ENCODE assay signal across 1 cellular context in the genomic region with DNA sequence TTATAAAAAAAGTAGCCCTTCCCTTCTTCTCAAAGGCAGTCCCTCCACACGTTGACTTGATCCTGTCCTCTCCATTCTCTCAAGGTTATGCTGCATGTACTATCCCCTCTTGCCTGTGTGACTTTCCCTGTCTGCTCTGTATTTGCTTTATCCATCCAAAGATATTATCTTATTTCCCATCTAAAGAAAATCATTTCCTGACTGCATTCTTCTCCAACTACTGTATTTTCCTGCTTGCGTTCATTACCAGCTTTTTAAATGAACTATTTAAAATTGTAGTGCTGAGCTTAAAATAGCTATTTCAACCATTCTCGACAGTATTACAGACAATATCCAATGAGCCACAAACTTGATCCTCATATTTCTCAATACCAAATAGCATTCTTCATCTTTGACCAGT.
TF ChIP-seq lines count a peak whose summit lies in the region.

No MANE protein-coding gene starts in this region.

TF ChIP-seq in GM23338, 12 proteins besides CTCF, POLR2A, EP300 and RAD21 (continued from another document):
- no peak for TF ChIP-seq ZNF331 (CRISPR knock-in tag; IDR thresholded peaks at IDR 0.05; ENCODE audit: low read depth)
- TF ChIP-seq, protein P1, sequence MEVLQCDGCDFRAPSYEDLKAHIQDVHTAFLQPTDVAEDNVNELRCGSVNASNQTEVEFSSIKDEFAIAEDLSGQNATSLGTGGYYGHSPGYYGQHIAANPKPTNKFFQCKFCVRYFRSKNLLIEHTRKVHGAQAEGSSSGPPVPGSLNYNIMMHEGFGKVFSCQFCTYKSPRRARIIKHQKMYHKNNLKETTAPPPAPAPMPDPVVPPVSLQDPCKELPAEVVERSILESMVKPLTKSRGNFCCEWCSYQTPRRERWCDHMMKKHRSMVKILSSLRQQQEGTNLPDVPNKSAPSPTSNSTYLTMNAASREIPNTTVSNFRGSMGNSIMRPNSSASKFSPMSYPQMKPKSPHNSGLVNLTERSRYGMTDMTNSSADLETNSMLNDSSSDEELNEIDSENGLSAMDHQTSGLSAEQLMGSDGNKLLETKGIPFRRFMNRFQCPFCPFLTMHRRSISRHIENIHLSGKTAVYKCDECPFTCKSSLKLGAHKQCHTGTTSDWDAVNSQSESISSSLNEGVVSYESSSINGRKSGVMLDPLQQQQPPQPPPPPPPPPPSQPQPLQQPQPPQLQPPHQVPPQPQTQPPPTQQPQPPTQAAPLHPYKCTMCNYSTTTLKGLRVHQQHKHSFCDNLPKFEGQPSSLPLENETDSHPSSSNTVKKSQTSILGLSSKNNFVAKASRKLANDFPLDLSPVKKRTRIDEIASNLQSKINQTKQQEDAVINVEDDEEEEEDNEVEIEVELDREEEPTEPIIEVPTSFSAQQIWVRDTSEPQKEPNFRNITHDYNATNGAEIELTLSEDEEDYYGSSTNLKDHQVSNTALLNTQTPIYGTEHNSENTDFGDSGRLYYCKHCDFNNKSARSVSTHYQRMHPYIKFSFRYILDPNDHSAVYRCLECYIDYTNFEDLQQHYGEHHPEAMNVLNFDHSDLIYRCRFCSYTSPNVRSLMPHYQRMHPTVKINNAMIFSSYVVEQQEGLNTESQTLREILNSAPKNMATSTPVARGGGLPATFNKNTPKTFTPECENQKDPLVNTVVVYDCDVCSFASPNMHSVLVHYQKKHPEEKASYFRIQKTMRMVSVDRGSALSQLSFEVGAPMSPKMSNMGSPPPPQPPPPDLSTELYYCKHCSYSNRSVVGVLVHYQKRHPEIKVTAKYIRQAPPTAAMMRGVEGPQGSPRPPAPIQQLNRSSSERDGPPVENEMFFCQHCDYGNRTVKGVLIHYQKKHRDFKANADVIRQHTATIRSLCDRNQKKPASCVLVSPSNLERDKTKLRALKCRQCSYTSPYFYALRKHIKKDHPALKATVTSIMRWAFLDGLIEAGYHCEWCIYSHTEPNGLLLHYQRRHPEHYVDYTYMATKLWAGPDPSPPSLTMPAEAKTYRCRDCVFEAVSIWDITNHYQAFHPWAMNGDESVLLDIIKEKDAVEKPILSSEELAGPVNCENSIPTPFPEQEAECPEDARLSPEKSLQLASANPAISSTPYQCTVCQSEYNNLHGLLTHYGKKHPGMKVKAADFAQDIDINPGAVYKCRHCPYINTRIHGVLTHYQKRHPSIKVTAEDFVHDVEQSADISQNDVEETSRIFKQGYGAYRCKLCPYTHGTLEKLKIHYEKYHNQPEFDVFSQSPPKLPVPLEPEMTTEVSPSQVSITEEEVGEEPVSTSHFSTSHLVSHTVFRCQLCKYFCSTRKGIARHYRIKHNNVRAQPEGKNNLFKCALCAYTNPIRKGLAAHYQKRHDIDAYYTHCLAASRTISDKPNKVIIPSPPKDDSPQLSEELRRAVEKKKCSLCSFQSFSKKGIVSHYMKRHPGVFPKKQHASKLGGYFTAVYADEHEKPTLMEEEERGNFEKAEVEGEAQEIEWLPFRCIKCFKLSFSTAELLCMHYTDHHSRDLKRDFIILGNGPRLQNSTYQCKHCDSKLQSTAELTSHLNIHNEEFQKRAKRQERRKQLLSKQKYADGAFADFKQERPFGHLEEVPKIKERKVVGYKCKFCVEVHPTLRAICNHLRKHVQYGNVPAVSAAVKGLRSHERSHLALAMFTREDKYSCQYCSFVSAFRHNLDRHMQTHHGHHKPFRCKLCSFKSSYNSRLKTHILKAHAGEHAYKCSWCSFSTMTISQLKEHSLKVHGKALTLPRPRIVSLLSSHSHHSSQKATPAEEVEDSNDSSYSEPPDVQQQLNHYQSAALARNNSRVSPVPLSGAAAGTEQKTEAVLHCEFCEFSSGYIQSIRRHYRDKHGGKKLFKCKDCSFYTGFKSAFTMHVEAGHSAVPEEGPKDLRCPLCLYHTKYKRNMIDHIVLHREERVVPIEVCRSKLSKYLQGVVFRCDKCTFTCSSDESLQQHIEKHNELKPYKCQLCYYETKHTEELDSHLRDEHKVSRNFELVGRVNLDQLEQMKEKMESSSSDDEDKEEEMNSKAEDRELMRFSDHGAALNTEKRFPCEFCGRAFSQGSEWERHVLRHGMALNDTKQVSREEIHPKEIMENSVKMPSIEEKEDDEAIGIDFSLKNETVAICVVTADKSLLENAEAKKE (CRISPR knock-in tag; IDR thresholded peaks at IDR 0.05) = no peak
- TF ChIP-seq STAT1 (IDR thresholded peaks at IDR 0.05; ENCODE audit: unreplicated experiment) = no peak
- no peak for TF ChIP-seq EZH2phosphoT487 (IDR thresholded peaks at IDR 0.05; ENCODE audit: unreplicated experiment)
- TF ChIP-seq, protein P2, sequence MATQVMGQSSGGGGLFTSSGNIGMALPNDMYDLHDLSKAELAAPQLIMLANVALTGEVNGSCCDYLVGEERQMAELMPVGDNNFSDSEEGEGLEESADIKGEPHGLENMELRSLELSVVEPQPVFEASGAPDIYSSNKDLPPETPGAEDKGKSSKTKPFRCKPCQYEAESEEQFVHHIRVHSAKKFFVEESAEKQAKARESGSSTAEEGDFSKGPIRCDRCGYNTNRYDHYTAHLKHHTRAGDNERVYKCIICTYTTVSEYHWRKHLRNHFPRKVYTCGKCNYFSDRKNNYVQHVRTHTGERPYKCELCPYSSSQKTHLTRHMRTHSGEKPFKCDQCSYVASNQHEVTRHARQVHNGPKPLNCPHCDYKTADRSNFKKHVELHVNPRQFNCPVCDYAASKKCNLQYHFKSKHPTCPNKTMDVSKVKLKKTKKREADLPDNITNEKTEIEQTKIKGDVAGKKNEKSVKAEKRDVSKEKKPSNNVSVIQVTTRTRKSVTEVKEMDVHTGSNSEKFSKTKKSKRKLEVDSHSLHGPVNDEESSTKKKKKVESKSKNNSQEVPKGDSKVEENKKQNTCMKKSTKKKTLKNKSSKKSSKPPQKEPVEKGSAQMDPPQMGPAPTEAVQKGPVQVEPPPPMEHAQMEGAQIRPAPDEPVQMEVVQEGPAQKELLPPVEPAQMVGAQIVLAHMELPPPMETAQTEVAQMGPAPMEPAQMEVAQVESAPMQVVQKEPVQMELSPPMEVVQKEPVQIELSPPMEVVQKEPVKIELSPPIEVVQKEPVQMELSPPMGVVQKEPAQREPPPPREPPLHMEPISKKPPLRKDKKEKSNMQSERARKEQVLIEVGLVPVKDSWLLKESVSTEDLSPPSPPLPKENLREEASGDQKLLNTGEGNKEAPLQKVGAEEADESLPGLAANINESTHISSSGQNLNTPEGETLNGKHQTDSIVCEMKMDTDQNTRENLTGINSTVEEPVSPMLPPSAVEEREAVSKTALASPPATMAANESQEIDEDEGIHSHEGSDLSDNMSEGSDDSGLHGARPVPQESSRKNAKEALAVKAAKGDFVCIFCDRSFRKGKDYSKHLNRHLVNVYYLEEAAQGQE (IDR thresholded peaks at IDR 0.05; ENCODE audit: unreplicated experiment) = no peak
- TF ChIP-seq JUNB (IDR thresholded peaks at IDR 0.05; ENCODE audit: unreplicated experiment) = no peak
- TF ChIP-seq POLR2AphosphoS5 (IDR thresholded peaks at IDR 0.05; ENCODE audit: low read depth) = no peak
